15 cellular contexts compared by ENCODE assay signal in the genomic region with DNA sequence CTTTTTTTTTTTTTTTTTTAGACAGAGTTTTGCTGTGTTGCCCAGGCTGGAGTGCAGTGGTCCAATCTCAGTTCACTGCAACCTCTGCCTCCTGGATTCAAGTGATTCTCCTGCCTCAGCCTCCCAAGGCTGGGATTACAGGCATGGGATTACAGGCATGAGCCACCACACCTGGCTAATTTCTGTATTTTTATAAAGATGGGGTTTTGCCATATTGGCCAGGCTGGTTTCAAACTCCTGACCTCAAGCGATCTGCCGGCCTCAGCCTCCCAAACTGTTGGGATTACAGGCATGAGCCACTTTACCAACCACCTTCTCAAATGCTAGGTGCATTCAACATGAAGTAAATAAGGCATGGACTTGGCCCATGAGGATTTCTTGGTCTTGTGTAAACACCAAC. TPM values are rescaled to one million over a fixed set of nuclear protein-coding genes. Genes with fewer than 3 reads are reported as not detected.
"Had no signal": no experiment of that assay in that cellular context is flagged by ENCODE, and none has a peak within 500 bp of the region (broad histone marks: within the 10 kb centered on the region; RNA-seq: fewer than 3 reads in every experiment).

No MANE protein-coding gene starts in this region.

RNA-seq across cellular contexts. Expression of a gene that starts 6.3 kb away (rescaled TPM):
- total RNA-seq: activated B cell treated with CpG ODN at 0.5 μM for 24 hours; activated CD4-positive, alpha-beta memory T cell treated with anti-CD3 and anti-CD28 coated beads for 36 hours; activated CD4-positive, alpha-beta memory T cell treated with anti-CD3 and anti-CD28 coated beads, Interleukin-2, amount 10 ng/mL, durations not matched to agents 7 days and 5 days; activated CD4-positive, alpha-beta T cell treated with anti-CD3 and anti-CD28 coated beads for 36 hours; activated CD4-positive, alpha-beta T cell treated with anti-CD3 and anti-CD28 coated beads, Interleukin-2, amount 10 ng/mL, durations not matched to agents 24 days and 14 days; activated CD4-positive, alpha-beta T cell treated with anti-CD3 and anti-CD28 coated beads, Interleukin-2, amount 10 ng/mL, durations not matched to agents 7 days and 5 days; activated CD8-positive, alpha-beta memory T cell treated with anti-CD3 and anti-CD28 coated beads for 36 hours; activated CD8-positive, alpha-beta memory T cell treated with anti-CD3 and anti-CD28 coated beads, Interleukin-2, amount 10 ng/mL, durations not matched to agents 7 days and 5 days; activated CD8-positive, alpha-beta T cell treated with anti-CD3 and anti-CD28 coated beads for 36 hours; activated CD8-positive, alpha-beta T cell treated with anti-CD3 and anti-CD28 coated beads, Interleukin-2, amount 10 ng/mL, durations not matched to agents 7 days and 5 days; T-helper 1 cell treated with Interleukin-12 subunit alpha and Interleukin-12 subunit beta and Interleukin-4 antibody, amounts not matched to agents 30 ng/mL and 1 ng/mL, for 36 hours; T-helper 17 cell; T-helper 2 cell treated with Interferon-gamma antibody and Interleukin-4, amounts not matched to agents 100 ng/mL and 5 ng/mL, for 36 hours had no signal

RNA-seq across cellular contexts. Expression of a gene that starts 31.5 kb away (rescaled TPM):
- total RNA-seq: activated B cell treated with CpG ODN at 0.5 μM for 24 hours; activated CD4-positive, alpha-beta memory T cell treated with anti-CD3 and anti-CD28 coated beads for 36 hours; activated CD4-positive, alpha-beta memory T cell treated with anti-CD3 and anti-CD28 coated beads, Interleukin-2, amount 10 ng/mL, durations not matched to agents 7 days and 5 days; activated CD4-positive, alpha-beta T cell treated with anti-CD3 and anti-CD28 coated beads for 36 hours; activated CD4-positive, alpha-beta T cell treated with anti-CD3 and anti-CD28 coated beads, Interleukin-2, amount 10 ng/mL, durations not matched to agents 24 days and 14 days; activated CD4-positive, alpha-beta T cell treated with anti-CD3 and anti-CD28 coated beads, Interleukin-2, amount 10 ng/mL, durations not matched to agents 7 days and 5 days; activated CD8-positive, alpha-beta memory T cell treated with anti-CD3 and anti-CD28 coated beads for 36 hours; activated CD8-positive, alpha-beta memory T cell treated with anti-CD3 and anti-CD28 coated beads, Interleukin-2, amount 10 ng/mL, durations not matched to agents 7 days and 5 days; activated CD8-positive, alpha-beta T cell treated with anti-CD3 and anti-CD28 coated beads for 36 hours; activated CD8-positive, alpha-beta T cell treated with anti-CD3 and anti-CD28 coated beads, Interleukin-2, amount 10 ng/mL, durations not matched to agents 7 days and 5 days; T-cell; T-helper 1 cell treated with Interleukin-12 subunit alpha and Interleukin-12 subunit beta and Interleukin-4 antibody, amounts not matched to agents 30 ng/mL and 1 ng/mL, for 36 hours; T-helper 17 cell; T-helper 2 cell treated with Interferon-gamma antibody and Interleukin-4, amounts not matched to agents 100 ng/mL and 5 ng/mL, for 36 hours; WTC11 had no signal
